Comparison of ENCODE assay signal across 11 cellular contexts in the genomic region with DNA sequence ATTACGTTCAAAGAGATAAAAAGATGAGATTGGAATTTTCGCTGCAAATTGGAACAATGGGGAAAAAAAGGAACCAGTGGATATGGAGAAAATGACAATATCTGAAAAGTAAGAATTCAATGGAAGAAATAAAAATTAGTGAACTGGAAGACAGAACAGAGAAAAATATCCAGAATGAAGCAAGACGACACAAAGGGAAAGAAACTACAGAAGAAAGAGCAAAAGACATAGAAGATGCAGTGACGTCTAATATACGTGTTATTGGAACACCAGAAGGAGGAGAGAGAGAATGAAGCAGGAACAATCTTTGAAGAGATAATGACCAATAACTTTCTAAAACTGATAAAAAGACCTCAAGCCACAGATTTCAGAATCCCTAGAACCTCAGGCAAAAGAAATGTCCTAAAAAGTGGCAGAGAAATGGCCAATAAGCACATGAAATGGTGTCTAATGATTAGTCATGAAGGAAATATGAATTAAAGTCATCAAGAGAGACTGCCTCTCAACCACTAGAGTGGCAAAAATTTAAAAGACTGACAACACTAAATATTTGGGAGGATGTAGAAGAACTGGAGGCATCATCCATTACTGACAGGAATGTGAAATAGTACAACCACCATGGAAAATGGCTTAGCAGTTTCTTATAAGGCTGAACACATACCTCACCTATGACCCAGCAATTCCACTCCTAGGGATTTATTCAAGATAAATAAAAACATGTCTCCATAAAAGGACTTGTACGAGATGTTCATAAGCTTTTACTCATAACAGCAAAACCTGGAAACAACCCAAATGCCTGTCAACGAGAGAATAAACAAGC. TPM values are rescaled to one million over a fixed set of nuclear protein-coding genes. Genes with fewer than 3 reads are reported as not detected.
DNase-seq lines count a peak whose midpoint lies in the region; ATAC-seq, FAIRE-seq and TF ChIP-seq lines count a peak whose summit lies in the region.
"Had no signal": no experiment of that assay in that cellular context is flagged by ENCODE, and none has a peak within 500 bp of the region (broad histone marks: within the 10 kb centered on the region; RNA-seq: fewer than 3 reads in every experiment).

No MANE protein-coding gene starts in this region.

- FAIRE-seq in keratinocyte (lab: Jason Lieb, UNC), result peak; percentile 81

- dilution Hi-C loops in keratinocyte (cut with MboI; ENCODE audit: extremely low pct_ligation_motif_present, low sequenced_read_pairs), result no loop called here

- no peak for TF ChIP-seq CTCF in AG09309 (IDR thresholded peaks at IDR 0.05; ENCODE audit: control insufficient read depth, insufficient read depth, low read depth, low read length, missing control alignments)
- no peak for TF ChIP-seq CTCF in brain microvascular endothelial cell (IDR thresholded peaks at IDR 0.05; ENCODE audit: low read depth, low read length, missing control alignments)
- no peak for TF ChIP-seq CTCF in keratinocyte (optimal IDR thresholded peaks at IDR 0.05 in 1 of 3, IDR thresholded peaks at IDR 0.05 in 1 of 3, conservative IDR thresholded peaks at IDR 0.05 in 1 of 3; ENCODE audit: extremely low read depth in 1 of 3, insufficient read depth in 2 of 3, low read length in 3 of 3)

- no peaks in the 10 kb centered on the region for H3K9me3 Mint-ChIP-seq in effector memory CD8-positive, alpha-beta T cell

- H3K27me3 Mint-ChIP-seq in effector memory CD8-positive, alpha-beta T cell, result no peaks in the 10 kb centered on the region

- no peaks in the 10 kb centered on the region for H4K20me1 ChIP-seq in keratinocyte (ENCODE audit: control insufficient read depth, extremely low read depth, insufficient read depth, low read length)

- peaks cover 8 to 9% of the 10 kb centered on the region in 2 donors for H3K4me1 Mint-ChIP-seq in effector memory CD8-positive, alpha-beta T cell (ENCODE audit: low read depth in 2 of 2)

- H3K36me3 ChIP-seq in brain microvascular endothelial cell (replicated peaks) (no peaks in the 10 kb centered on the region), keratinocyte (ENCODE audit: control insufficient read depth in 2 of 2, extremely low read depth in 1 of 2, insufficient read depth in 2 of 2, low read length in 2 of 2) (no peaks in the 10 kb centered on the region)

- H3K4me2 ChIP-seq in keratinocyte (ENCODE audit: control insufficient read depth, extremely low read depth, insufficient read depth, low read depth, low read length), result peak overlapping the region; percentile 30

- TF ChIP-seq RAD21 in Ishikawa (IDR thresholded peaks at IDR 0.05; ENCODE audit: low read depth), result no peak

- peak; percentile 59 for DNase-seq in AG09309 (ENCODE audit: low read depth)
- peak; percentile 90 for DNase-seq in brain microvascular endothelial cell
- peak; percentile 80 for DNase-seq in keratinocyte (ENCODE audit: low read depth, low spot score)
- DNase-seq in effector memory CD8-positive, alpha-beta T cell, result no peak
- DNase-seq: NCI-H1417 treated with DMSO at 0.1 percent for 48 hours had no signal

- H3K27ac ChIP-seq in brain microvascular endothelial cell, result peak overlapping the region; percentile 92
- peak overlapping the region; percentile 39 for H3K27ac ChIP-seq in keratinocyte (ENCODE audit: control insufficient read depth, insufficient read depth, low read length)
- H3K27ac ChIP-seq: HL-60, VCaP had no signal

- H3K4me3 Mint-ChIP-seq in effector memory CD8-positive, alpha-beta T cell, result no peak overlapping the region

- H3K9me3 ChIP-seq in keratinocyte (ENCODE audit: control insufficient read depth, low read depth, low read length), result peaks cover 4% of the 10 kb centered on the region

- ATAC-seq in GM19452 (IDR thresholded peaks at IDR 0.05; ENCODE audit: unreplicated experiment) (no peak), GM19455 (IDR thresholded peaks at IDR 0.05; ENCODE audit: unreplicated experiment) (no peak), HG03095 (IDR thresholded peaks at IDR 0.05; ENCODE audit: unreplicated experiment) (no peak)
- ATAC-seq in effector memory CD8-positive, alpha-beta T cell (replicated peaks), result no peak

- H3K27ac Mint-ChIP-seq in effector memory CD8-positive, alpha-beta T cell, result no peak overlapping the region

- H3K36me3 Mint-ChIP-seq in effector memory CD8-positive, alpha-beta T cell (ENCODE audit: insufficient read depth), result peaks cover 4% of the 10 kb centered on the region

- H3K4me3 ChIP-seq in AG09309 (ENCODE audit: control insufficient read depth, low read depth, low read length), result no peak overlapping the region
- no peak overlapping the region for H3K4me3 ChIP-seq in brain microvascular endothelial cell (ENCODE audit: low read depth, low read length)
- no peak overlapping the region for H3K4me3 ChIP-seq in keratinocyte (ENCODE audit: control insufficient read depth in 2 of 3, extremely low read depth in 1 of 3, insufficient read depth in 2 of 3, low read depth in 1 of 3, low read length in 3 of 3)

- in situ Hi-C loops in brain microvascular endothelial cell (cut with HindIII; ENCODE audit: low pct_ligation_motif_present, low sequenced_read_pairs), result no loop called here

- no peak; the same call in 1 of the 2 replicates for TF ChIP-seq EP300 in Ishikawa (IDR thresholded peaks at IDR 0.05; ENCODE audit: borderline replicate concordance)

- H3K9me1 ChIP-seq in keratinocyte (ENCODE audit: control insufficient read depth, extremely low read depth, insufficient read depth, low read length), result no peaks in the 10 kb centered on the region

- H3K4me1 ChIP-seq in keratinocyte (ENCODE audit: control insufficient read depth, extremely low read depth, insufficient read depth, low read length), result peaks cover 40% of the 10 kb centered on the region

- H3K27me3 ChIP-seq in brain microvascular endothelial cell (replicated peaks), result no peaks in the 10 kb centered on the region
- H3K27me3 ChIP-seq in keratinocyte (ENCODE audit: control insufficient read depth, extremely low read depth, insufficient read depth, low read length), result no peaks in the 10 kb centered on the region

- H3K79me2 ChIP-seq in keratinocyte (ENCODE audit: control insufficient read depth, insufficient read depth, low read length), result no peaks in the 10 kb centered on the region

- no peak overlapping the region for H2AFZ ChIP-seq in keratinocyte (ENCODE audit: control insufficient read depth, low read length)

- H3K9ac ChIP-seq in keratinocyte (ENCODE audit: control insufficient read depth, extremely low read depth, insufficient read depth, low read length), result no peak overlapping the region

TF ChIP-seq in Ishikawa, 13 proteins besides CTCF, POLR2A, EP300 and RAD21:
- TF ChIP-seq YY1 (IDR thresholded peaks at IDR 0.05; ENCODE audit: low read depth), result no peak
- peak; percentile 58; the same call in 1 of the 2 replicates for TF ChIP-seq TEAD4 (IDR thresholded peaks at IDR 0.05)
- TF ChIP-seq, protein P1, sequence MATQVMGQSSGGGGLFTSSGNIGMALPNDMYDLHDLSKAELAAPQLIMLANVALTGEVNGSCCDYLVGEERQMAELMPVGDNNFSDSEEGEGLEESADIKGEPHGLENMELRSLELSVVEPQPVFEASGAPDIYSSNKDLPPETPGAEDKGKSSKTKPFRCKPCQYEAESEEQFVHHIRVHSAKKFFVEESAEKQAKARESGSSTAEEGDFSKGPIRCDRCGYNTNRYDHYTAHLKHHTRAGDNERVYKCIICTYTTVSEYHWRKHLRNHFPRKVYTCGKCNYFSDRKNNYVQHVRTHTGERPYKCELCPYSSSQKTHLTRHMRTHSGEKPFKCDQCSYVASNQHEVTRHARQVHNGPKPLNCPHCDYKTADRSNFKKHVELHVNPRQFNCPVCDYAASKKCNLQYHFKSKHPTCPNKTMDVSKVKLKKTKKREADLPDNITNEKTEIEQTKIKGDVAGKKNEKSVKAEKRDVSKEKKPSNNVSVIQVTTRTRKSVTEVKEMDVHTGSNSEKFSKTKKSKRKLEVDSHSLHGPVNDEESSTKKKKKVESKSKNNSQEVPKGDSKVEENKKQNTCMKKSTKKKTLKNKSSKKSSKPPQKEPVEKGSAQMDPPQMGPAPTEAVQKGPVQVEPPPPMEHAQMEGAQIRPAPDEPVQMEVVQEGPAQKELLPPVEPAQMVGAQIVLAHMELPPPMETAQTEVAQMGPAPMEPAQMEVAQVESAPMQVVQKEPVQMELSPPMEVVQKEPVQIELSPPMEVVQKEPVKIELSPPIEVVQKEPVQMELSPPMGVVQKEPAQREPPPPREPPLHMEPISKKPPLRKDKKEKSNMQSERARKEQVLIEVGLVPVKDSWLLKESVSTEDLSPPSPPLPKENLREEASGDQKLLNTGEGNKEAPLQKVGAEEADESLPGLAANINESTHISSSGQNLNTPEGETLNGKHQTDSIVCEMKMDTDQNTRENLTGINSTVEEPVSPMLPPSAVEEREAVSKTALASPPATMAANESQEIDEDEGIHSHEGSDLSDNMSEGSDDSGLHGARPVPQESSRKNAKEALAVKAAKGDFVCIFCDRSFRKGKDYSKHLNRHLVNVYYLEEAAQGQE (IDR thresholded peaks at IDR 0.05; ENCODE audit: low read depth), result no peak
- TF ChIP-seq EGR1 (IDR thresholded peaks at IDR 0.05), result no peak
- no peak for TF ChIP-seq TCF12 (IDR thresholded peaks at IDR 0.05; ENCODE audit: low read depth)
- TF ChIP-seq TAF1 (IDR thresholded peaks at IDR 0.05; ENCODE audit: low read depth), result no peak
- peak; percentile 43; the same call in 1 of the 2 replicates for TF ChIP-seq NFIC (IDR thresholded peaks at IDR 0.05)
- TF ChIP-seq ZBTB7A (IDR thresholded peaks at IDR 0.05; ENCODE audit: low read depth), result no peak

RNA-seq across cellular contexts. Expression of gene GADD45B, which starts 56.5 kb away (rescaled TPM):
- 20.6 to 32.4 TPM (median 26.8 TPM) in 3 replicates for polyA plus RNA-seq in keratinocyte
- polyA plus RNA-seq in keratinocyte (2011; ENCODE audit: low read depth), result 149 TPM
- 9.5 and 12.5 TPM in 2 replicates for polyA plus RNA-seq in keratinocyte (2011; cell fraction: cytosol; rRNA removed)
- 34.9 and 41.2 TPM in 2 replicates for polyA plus RNA-seq in keratinocyte (2011; cell fraction: nucleus; rRNA removed)
- 21.0 and 188 TPM in 2 replicates for polyA plus RNA-seq in keratinocyte (2012; ENCODE audit: low replicate concordance)
- 9.5 to 21.8 TPM (median 13.7 TPM) in 3 replicates for polyA minus RNA-seq in keratinocyte
- 40.5 TPM for polyA minus RNA-seq in keratinocyte (2011; cell fraction: cytosol; rRNA and poly(A)+ RNA removed)
- 16.2 and 25.8 TPM in 2 replicates for polyA minus RNA-seq in keratinocyte (2011; cell fraction: nucleus; rRNA and poly(A)+ RNA removed)

Comparison
In these comparisons a context has a peak if more than half of its experiments do, and no peak if none do; other contexts are left out.
1. DNase-seq: peak in AG09309 (single experiment), brain microvascular endothelial cell (single experiment) and keratinocyte (single experiment); none in effector memory CD8-positive, alpha-beta T cell (0 of 3).